ENCODE assay signal across 8 cellular contexts in the genomic region with DNA sequence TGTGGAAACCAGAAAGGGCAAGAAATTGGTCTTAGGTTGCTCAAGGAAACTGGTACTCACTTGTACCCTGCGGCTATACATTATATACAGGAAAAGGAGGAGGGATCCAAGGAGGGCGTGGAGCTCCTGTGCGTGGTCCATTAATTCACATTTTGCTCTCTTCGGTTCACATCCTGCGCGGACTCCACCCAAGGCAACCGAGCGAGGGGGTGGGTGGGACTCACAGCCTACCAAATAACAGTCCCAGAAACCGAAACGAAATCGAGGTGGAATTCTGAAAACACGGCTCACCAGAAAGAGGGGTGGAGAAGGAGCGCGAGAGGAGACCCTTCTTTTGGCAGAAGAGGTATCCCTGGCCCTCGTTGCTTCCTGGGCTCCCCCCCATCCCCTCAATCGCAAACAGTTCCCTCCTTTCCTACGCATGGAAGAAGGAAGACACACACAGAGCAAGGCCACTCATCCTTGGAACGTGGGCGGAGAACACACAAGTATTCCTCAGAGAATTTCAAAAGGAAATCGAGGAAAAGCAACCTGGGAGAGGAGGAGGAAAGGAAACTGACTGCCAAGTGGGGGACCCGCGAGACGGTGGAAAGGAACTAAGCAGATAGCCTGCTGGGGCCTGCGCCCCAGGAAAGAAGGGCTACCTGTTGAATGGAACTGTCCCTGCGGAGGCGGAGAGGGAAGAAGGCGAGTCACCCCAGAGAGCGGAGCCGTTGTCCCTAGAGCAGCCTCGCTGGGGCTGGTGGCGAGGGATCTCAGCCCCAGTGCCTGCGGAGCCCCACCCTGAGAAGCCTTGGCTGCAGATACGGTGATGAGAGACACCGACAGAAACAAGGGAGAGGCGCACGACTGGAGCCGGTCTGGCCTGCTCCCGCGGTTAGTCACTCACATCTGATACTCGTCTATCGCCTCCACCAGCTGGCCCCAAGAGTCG. TPM values are rescaled to one million over a fixed set of nuclear protein-coding genes. Genes with fewer than 3 reads are reported as not detected.
DNase-seq lines count a peak whose midpoint lies in the region; ATAC-seq, FAIRE-seq and TF ChIP-seq lines count a peak whose summit lies in the region.

No MANE protein-coding gene starts in this region.

- H3K9me3 Mint-ChIP-seq in activated naive CD8-positive, alpha-beta T cell treated with anti-CD3 and anti-CD28 coated beads for 36 hours, result no peaks in the 10 kb centered on the region

- in situ Hi-C loops in HAP-1 (cut with MboI; ENCODE audit: low sequenced_read_pairs), result loop anchor here (10.0 kb wide), 1 partner anchor 67 kb away; no protein-coding TSS in a partner anchor

- peaks cover 10% of the 10 kb centered on the region for H3K36me3 ChIP-seq in HAP-1 (replicated peaks)
- peaks cover 2% of the 10 kb centered on the region for H3K36me3 ChIP-seq in SU-DHL-6 (ENCODE audit: low read length)

- H3K79me2 ChIP-seq in SU-DHL-6 (ENCODE audit: insufficient read depth, low read length), result peaks cover 7% of the 10 kb centered on the region

- H3K36me3 Mint-ChIP-seq in activated naive CD8-positive, alpha-beta T cell treated with anti-CD3 and anti-CD28 coated beads for 36 hours, result peaks cover 47% of the 10 kb centered on the region

- peak overlapping the region; percentile 92 for H3K4me2 ChIP-seq in SU-DHL-6 (ENCODE audit: low read depth, low read length, poor library complexity, severe bottlenecking)

- H3K4me1 ChIP-seq in HAP-1, result peaks cover 13% of the 10 kb centered on the region

- no peaks in the 10 kb centered on the region for H4K20me1 ChIP-seq in SU-DHL-6 (ENCODE audit: low read depth, low read length)

- peaks cover 7% of the 10 kb centered on the region; the same call in 1 of the 2 replicates for H3F3A ChIP-seq in SU-DHL-6 (ENCODE audit: insufficient read depth)

- H3K27me3 ChIP-seq in HAP-1 (ENCODE audit: low read depth) (no peaks in the 10 kb centered on the region), SU-DHL-6 (ENCODE audit: low read length) (no peaks in the 10 kb centered on the region)

- FAIRE-seq in urothelium cell line (lab: Jason Lieb, UNC), result no peak

- no peak for TF ChIP-seq CTCF in SU-DHL-6 (IDR thresholded peaks at IDR 0.05; ENCODE audit: insufficient read depth, low read length, poor library complexity, severe bottlenecking)

- H3K9me2 ChIP-seq in SU-DHL-6 (replicated peaks; ENCODE audit: insufficient read depth, low read length), result no peaks in the 10 kb centered on the region

- H3K4me3 Mint-ChIP-seq in activated naive CD8-positive, alpha-beta T cell treated with anti-CD3 and anti-CD28 coated beads for 36 hours, result peak overlapping the region; percentile 100

- intact Hi-C loops in Right ventricle myocardium superior (cut with DNase I), result no loop called here

- H3K9me3 ChIP-seq in HAP-1 (no peaks in the 10 kb centered on the region), SU-DHL-6 (ENCODE audit: insufficient read depth, low read length) (no peaks in the 10 kb centered on the region)

- H3K4me1 Mint-ChIP-seq in activated naive CD8-positive, alpha-beta T cell treated with anti-CD3 and anti-CD28 coated beads for 36 hours, result peaks cover 44% of the 10 kb centered on the region

- no peak overlapping the region for H3K27ac ChIP-seq in SU-DHL-6 (ENCODE audit: low read depth, low read length)

- peak overlapping the region; percentile 97 for H3K27ac Mint-ChIP-seq in activated naive CD8-positive, alpha-beta T cell treated with anti-CD3 and anti-CD28 coated beads for 36 hours

- H2AFZ ChIP-seq in SU-DHL-6 (ENCODE audit: low read depth, low read length, severe bottlenecking), result peak overlapping the region; percentile 30

- H3K4me3 ChIP-seq in HAP-1 (peak overlapping the region; percentile 85), SU-DHL-6 (ENCODE audit: insufficient read depth, low read length, poor library complexity, severe bottlenecking) (peak overlapping the region; percentile 67)

- H3K9ac ChIP-seq in SU-DHL-6 (ENCODE audit: low read length), result peak overlapping the region; percentile 81

- no peaks in the 10 kb centered on the region for H3K27me3 Mint-ChIP-seq in activated naive CD8-positive, alpha-beta T cell treated with anti-CD3 and anti-CD28 coated beads for 36 hours

- DNase-seq in GF-D8 (lab: John Stamatoyannopoulos, UW), result peak; percentile 35
- DNase-seq in HAP-1 (ENCODE audit: low spot score in 2 of 2), result peak; percentile 74 to 75
- peak; percentile 51 for DNase-seq in LoVo (ENCODE audit: low spot score)
- DNase-seq in activated naive CD8-positive, alpha-beta T cell treated with anti-CD3 and anti-CD28 coated beads for 36 hours, result peak; percentile 69
- DNase-seq in Right ventricle myocardium superior, result peak; percentile 72
- peak; percentile 38 for DNase-seq in pons (ENCODE audit: low spot score)
- DNase-seq in urothelium cell line (ENCODE audit: low spot score), result peak; percentile 43

- ATAC-seq in Right ventricle myocardium superior (ENCODE audit: poor library complexity), result peak; percentile 39

RNA-seq across cellular contexts. Expression of a gene that starts 0.7 kb away (rescaled TPM):
- total RNA-seq in activated naive CD8-positive, alpha-beta T cell treated with anti-CD3 and anti-CD28 coated beads for 36 hours, result 10 to 100 TPM; 69.6 to 73.6 TPM
- 46.9 TPM for total RNA-seq in Right ventricle myocardium superior

RNA-seq across cellular contexts. Expression of a gene that starts 0.8 kb away (rescaled TPM):
- total RNA-seq in activated naive CD8-positive, alpha-beta T cell treated with anti-CD3 and anti-CD28 coated beads for 36 hours, result 10 to 100 TPM; 36.7 to 37.6 TPM
- total RNA-seq in Right ventricle myocardium superior, result 22.8 TPM

RNA-seq across cellular contexts. Expression of a gene that starts 25.4 kb away (rescaled TPM):
- not detected for total RNA-seq in activated naive CD8-positive, alpha-beta T cell treated with anti-CD3 and anti-CD28 coated beads for 36 hours
- not detected for total RNA-seq in Right ventricle myocardium superior
